25 cellular contexts compared by ENCODE assay signal in the genomic region with DNA sequence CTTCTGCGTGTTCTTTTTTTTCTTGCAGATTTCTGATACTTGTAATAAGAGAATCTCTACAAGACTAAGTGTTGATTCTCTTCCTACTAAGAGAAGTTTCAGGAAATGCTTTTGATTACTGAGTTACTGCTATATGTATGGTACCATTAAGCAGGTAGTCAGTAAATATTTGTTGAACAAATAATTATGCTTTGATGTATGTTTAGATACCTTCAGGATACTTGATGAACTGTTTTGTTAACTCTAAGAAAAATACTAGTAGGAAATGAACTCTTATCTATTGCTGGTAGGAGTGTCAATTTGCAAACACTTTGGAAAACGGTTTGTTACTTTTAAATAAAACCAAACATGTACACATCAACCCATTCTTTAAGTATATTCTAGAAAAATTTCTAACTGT.
"Had no signal": no experiment of that assay in that cellular context is flagged by ENCODE, and none has a peak within 500 bp of the region (broad histone marks: within the 10 kb centered on the region; RNA-seq: fewer than 3 reads in every experiment).

No MANE protein-coding gene starts in this region.

- H3K36me3 Mint-ChIP-seq: immature natural killer cell, natural killer cell, type B pancreatic cell had no signal

- H3K4me2 ChIP-seq: smooth muscle cell had no signal

- H3K4me1 Mint-ChIP-seq: stimulated activated naive CD8-positive, alpha-beta T cell treated with anti-CD3 and anti-CD28 coated beads, Interleukin-15, amount 100 ng/mL, for 72 hours had no signal

- H3K79me2 ChIP-seq: parathyroid adenoma had no signal

- H3K36me3 ChIP-seq: tibial artery had no signal

- H3K27me3 ChIP-seq: tibial artery had no signal

- H3K27me3 Mint-ChIP-seq: effector memory CD8-positive, alpha-beta T cell; memory B cell; progenitor cell of endocrine pancreas; stimulated activated naive CD8-positive, alpha-beta T cell treated with anti-CD3 and anti-CD28 coated beads, Interleukin-15, amount 100 ng/mL, for 72 hours; type B pancreatic cell had no signal

- H3K9ac ChIP-seq: parathyroid adenoma had no signal

- FAIRE-seq: frontal cortex had no signal

- H2AFZ ChIP-seq: parathyroid adenoma had no signal

- H3K27ac ChIP-seq: coronary artery, parathyroid adenoma, tibial artery had no signal

- H3K4me1 ChIP-seq: parathyroid adenoma had no signal

- H3K9me3 ChIP-seq: tibial artery had no signal

- DNase-seq: dermis blood vessel endothelial cell; effector memory CD8-positive, alpha-beta T cell; hypothalamus; immature natural killer cell; islet precursor cell; kidney glomerular epithelial cell; left colon; natural killer cell; stimulated activated CD4-positive, alpha-beta T cell treated with anti-CD3 and anti-CD28 coated beads, Interleukin-12 subunit alpha, Interleukin-12 subunit beta, amount 100 ng/mL, for 4 hours; stimulated activated CD4-positive, alpha-beta T cell treated with anti-CD3 and anti-CD28 coated beads, Interleukin-1b, Interleukin-23, amount 100 ng/mL, for 48 hours; stimulated activated CD4-positive, alpha-beta T cell treated with anti-CD3 and anti-CD28 coated beads, Interleukin-4, amount 100 ng/mL, for 1 hour; stimulated activated CD8-positive, alpha-beta memory T cell treated with anti-CD3 and anti-CD28 coated beads, Interleukin-4, amount 100 ng/mL, for 48 hours; stimulated activated naive CD4-positive, alpha-beta T cell; stimulated activated naive CD8-positive, alpha-beta T cell treated with anti-CD3 and anti-CD28 coated beads, Interleukin-15, amount 100 ng/mL, for 72 hours; tibial artery had no signal

- H3K27ac Mint-ChIP-seq: effector memory CD8-positive, alpha-beta T cell; immature natural killer cell; memory B cell; natural killer cell; progenitor cell of endocrine pancreas; stimulated activated naive CD8-positive, alpha-beta T cell treated with anti-CD3 and anti-CD28 coated beads, Interleukin-15, amount 100 ng/mL, for 72 hours; type B pancreatic cell had no signal

- H3K9me3 Mint-ChIP-seq: effector memory CD8-positive, alpha-beta T cell; immature natural killer cell; memory B cell; natural killer cell; neural crest cell; stimulated activated naive CD8-positive, alpha-beta T cell treated with anti-CD3 and anti-CD28 coated beads, Interleukin-15, amount 100 ng/mL, for 72 hours; type B pancreatic cell had no signal

- H3K4me3 Mint-ChIP-seq: effector memory CD8-positive, alpha-beta T cell; immature natural killer cell; memory B cell; natural killer cell; neural crest cell; stimulated activated naive CD8-positive, alpha-beta T cell treated with anti-CD3 and anti-CD28 coated beads, Interleukin-15, amount 100 ng/mL, for 72 hours; type B pancreatic cell had no signal

- ATAC-seq: effector memory CD8-positive, alpha-beta T cell; left colon; natural killer cell; sciatic nerve; stimulated activated naive CD8-positive, alpha-beta T cell treated with anti-CD3 and anti-CD28 coated beads, Interleukin-15, amount 100 ng/mL, for 72 hours had no signal

- H3K4me3 ChIP-seq: coronary artery, lung, smooth muscle cell, tibial artery had no signal
